Comparison of ENCODE assay signal across 10 cellular contexts in genomic region chr22:45226681-45227186, GRCh38. TPM values are rescaled to one million over a fixed set of nuclear protein-coding genes. Genes with fewer than 3 reads are reported as not detected.
DNase-seq lines count a peak whose midpoint lies in the region; ATAC-seq and TF ChIP-seq lines count a peak whose summit lies in the region.
"Had no signal": no experiment of that assay in that cellular context is flagged by ENCODE, and none has a peak within 500 bp of the region (broad histone marks: within the 10 kb centered on the region; RNA-seq: fewer than 3 reads in every experiment).

No MANE protein-coding gene starts in this region.

- peak overlapping the region; percentile 51 for H3K27ac Mint-ChIP-seq in Calu3 (ENCODE audit: unreplicated experiment)

- peaks cover 5% of the 10 kb centered on the region for H4K20me1 ChIP-seq in osteoblast (ENCODE audit: insufficient read depth, low read length)

- no peak overlapping the region for H3K4me3 Mint-ChIP-seq in Calu3 (ENCODE audit: low read depth, unreplicated experiment)

- CTCF ChIA-PET in Calu3 (lab: Charles Lee) = interaction anchor here (0.6 to 0.8 kb wide), 2 partner anchors 37 to 268 kb away, joined by 3 read pairs; no protein-coding TSS in a partner anchor

- H3K27me3 Mint-ChIP-seq in Calu3 (ENCODE audit: unreplicated experiment) = no peaks in the 10 kb centered on the region

- H3K36me3 Mint-ChIP-seq in Calu3 (ENCODE audit: insufficient read depth, unreplicated experiment) = peaks cover 23% of the 10 kb centered on the region

- TF ChIP-seq EP300 in esophagus muscularis mucosa (IDR thresholded peaks at IDR 0.05) = no peak

- H3K4me2 ChIP-seq in osteoblast (ENCODE audit: insufficient read depth, low read length) = peak overlapping the region; percentile 32

- intact Hi-C loops in Calu3 (cut with micrococcal nuclease; ENCODE audit: unreplicated experiment) = no loop called here
- intact Hi-C loops in esophagus muscularis mucosa (cut with DNase I) = no loop called here

- H3K9me3 ChIP-seq in esophagus muscularis mucosa = no peaks in the 10 kb centered on the region
- H3K9me3 ChIP-seq in osteoblast (ENCODE audit: low read depth, low read length) = no peaks in the 10 kb centered on the region

- H3K79me2 ChIP-seq in osteoblast (ENCODE audit: insufficient read depth, low read length) = peaks cover 35% of the 10 kb centered on the region

- WGBS in esophagus muscularis mucosa = 55% methylated on average over 10 of the region's 14 CpGs

- TF ChIP-seq CTCF in Calu3 (IDR thresholded peaks at IDR 0.05; ENCODE audit: unreplicated experiment) (no peak), esophagus muscularis mucosa (IDR thresholded peaks at IDR 0.05) (no peak), osteoblast (IDR thresholded peaks at IDR 0.05; ENCODE audit: extremely low read depth, low read depth, low read length) (no peak)

- H3K4me3 ChIP-seq in esophagus muscularis mucosa (no peak overlapping the region), osteoblast (ENCODE audit: insufficient read depth, low read length) (no peak overlapping the region)

- H3K27ac ChIP-seq in esophagus muscularis mucosa (replicated peaks in 1 of 4) = peak overlapping the region in 3 of 4 donors; percentile 46 to 80 (median 52)
- H3K27ac ChIP-seq in osteoblast (ENCODE audit: low read depth, low read length) = peak overlapping the region; percentile 69
- H3K27ac ChIP-seq: parathyroid adenoma had no signal

- no peaks in the 10 kb centered on the region for H3K9me3 Mint-ChIP-seq in Calu3 (ENCODE audit: low read depth, unreplicated experiment)

- ATAC-seq in HG02678 (IDR thresholded peaks at IDR 0.05; ENCODE audit: unreplicated experiment) (no peak), GM18505 (IDR thresholded peaks at IDR 0.05; ENCODE audit: unreplicated experiment) (no peak), HG03571 (IDR thresholded peaks at IDR 0.05; ENCODE audit: unreplicated experiment) (no peak)

- H2AFZ ChIP-seq in osteoblast (ENCODE audit: low read length) = no peak overlapping the region
- H2AFZ ChIP-seq: parathyroid adenoma had no signal

- BruUV-seq in Calu3 (replicated peaks; lab: Mats Ljungman, UMichigan) = no TSS peak

- TF ChIP-seq POLR2A in esophagus muscularis mucosa (IDR thresholded peaks at IDR 0.05; ENCODE audit: low read depth) (no peak), GM18505 (IDR thresholded peaks at IDR 0.05; ENCODE audit: borderline replicate concordance, extremely low read depth, insufficient read depth, insufficient read length) (no peak)

- H3K27me3 ChIP-seq in esophagus muscularis mucosa = no peaks in the 10 kb centered on the region
- H3K27me3 ChIP-seq in osteoblast (ENCODE audit: insufficient read depth, low read length) = no peaks in the 10 kb centered on the region

- peaks cover 24% of the 10 kb centered on the region for H3K4me1 Mint-ChIP-seq in Calu3 (ENCODE audit: low read depth, unreplicated experiment)

- peak; percentile 46 for DNase-seq in Calu3
- peak; percentile 86 to 87 for DNase-seq in NOMO-1 (lab: John Stamatoyannopoulos, UW; ENCODE audit: unreplicated experiment in 2 of 2)
- DNase-seq in esophagus muscularis mucosa (ENCODE audit: extremely low spot score) = no peak
- peak; percentile 98 for DNase-seq in osteoblast (ENCODE audit: insufficient read length, low spot score, missing footprints)
- DNase-seq in activated CD8-positive, alpha-beta memory T cell treated with anti-CD3 and anti-CD28 coated beads for 24 hours = no peak
- DNase-seq: cerebellar nuclear complex had no signal

- H3K4me1 ChIP-seq in esophagus muscularis mucosa (peaks cover 3 to 52% (median 37%) of the 10 kb centered on the region in 4 donors), osteoblast (ENCODE audit: insufficient read depth, low read length) (peaks cover 9% of the 10 kb centered on the region)
- H3K4me1 ChIP-seq: parathyroid adenoma had no signal

- no peaks in the 10 kb centered on the region for H3K36me3 ChIP-seq in esophagus muscularis mucosa
- H3K36me3 ChIP-seq in osteoblast (ENCODE audit: insufficient read depth, low read length) = no peaks in the 10 kb centered on the region

RNA-seq across cellular contexts. Expression of gene KIAA0930, which starts 14.0 kb away (rescaled TPM):
- total RNA-seq in Calu3 (2022) (56.8 and 83.2 TPM in 2 replicates), esophagus muscularis mucosa (10 to 100 TPM; 31.6 to 67.1 (median 46.8) TPM), osteoblast (31.8 and 43.4 TPM in 2 replicates)

RNA-seq across cellular contexts. Expression of gene UPK3A, which starts 58.0 kb away (rescaled TPM):
- total RNA-seq in Calu3 (2022) (not detected in 2 replicates), esophagus muscularis mucosa (not detected), osteoblast (not detected in 2 replicates)

Comparison
In these comparisons a context has a peak if more than half of its experiments do, and no peak if none do; other contexts are left out.
1. DNase-seq: peak in Calu3 (single experiment), NOMO-1 (2 of 2) and osteoblast (single experiment); none in esophagus muscularis mucosa (single experiment) and activated CD8-positive, alpha-beta memory T cell treated with anti-CD3 and anti-CD28 coated beads for 24 hours (single experiment).